In genomic region chr3:117103645-117104044, GRCh38 we compare ENCODE assay signal across 1 cellular context.
TF ChIP-seq lines count a peak whose summit lies in the region.

No MANE protein-coding gene starts in this region.

TF ChIP-seq in HepG2, 621 proteins besides CTCF, POLR2A, EP300 and RAD21 (continued from another document):
- TF ChIP-seq KLF15 (CRISPR knock-in tag; IDR thresholded peaks at IDR 0.05; ENCODE audit: borderline replicate concordance) (no peak), ZSCAN31 (CRISPR knock-in tag; IDR thresholded peaks at IDR 0.05; ENCODE audit: low read depth) (no peak), GABPB1 (CRISPR knock-in tag; IDR thresholded peaks at IDR 0.05) (no peak), NFYB (CRISPR knock-in tag; IDR thresholded peaks at IDR 0.05) (no peak), ZNF460 (CRISPR knock-in tag; IDR thresholded peaks at IDR 0.05; ENCODE audit: borderline replicate concordance) (no peak), TIGD3 (CRISPR knock-in tag; IDR thresholded peaks at IDR 0.05; ENCODE audit: borderline replicate concordance) (no peak), KMT2B (CRISPR knock-in tag; IDR thresholded peaks at IDR 0.05) (no peak), SPEN (CRISPR knock-in tag; IDR thresholded peaks at IDR 0.05; ENCODE audit: low read depth) (no peak), SNAPC2 (CRISPR knock-in tag; IDR thresholded peaks at IDR 0.05) (no peak)
- TF ChIP-seq, protein P1, sequence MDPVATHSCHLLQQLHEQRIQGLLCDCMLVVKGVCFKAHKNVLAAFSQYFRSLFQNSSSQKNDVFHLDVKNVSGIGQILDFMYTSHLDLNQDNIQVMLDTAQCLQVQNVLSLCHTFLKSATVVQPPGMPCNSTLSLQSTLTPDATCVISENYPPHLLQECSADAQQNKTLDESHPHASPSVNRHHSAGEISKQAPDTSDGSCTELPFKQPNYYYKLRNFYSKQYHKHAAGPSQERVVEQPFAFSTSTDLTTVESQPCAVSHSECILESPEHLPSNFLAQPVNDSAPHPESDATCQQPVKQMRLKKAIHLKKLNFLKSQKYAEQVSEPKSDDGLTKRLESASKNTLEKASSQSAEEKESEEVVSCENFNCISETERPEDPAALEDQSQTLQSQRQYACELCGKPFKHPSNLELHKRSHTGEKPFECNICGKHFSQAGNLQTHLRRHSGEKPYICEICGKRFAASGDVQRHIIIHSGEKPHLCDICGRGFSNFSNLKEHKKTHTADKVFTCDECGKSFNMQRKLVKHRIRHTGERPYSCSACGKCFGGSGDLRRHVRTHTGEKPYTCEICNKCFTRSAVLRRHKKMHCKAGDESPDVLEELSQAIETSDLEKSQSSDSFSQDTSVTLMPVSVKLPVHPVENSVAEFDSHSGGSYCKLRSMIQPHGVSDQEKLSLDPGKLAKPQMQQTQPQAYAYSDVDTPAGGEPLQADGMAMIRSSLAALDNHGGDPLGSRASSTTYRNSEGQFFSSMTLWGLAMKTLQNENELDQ (CRISPR knock-in tag; IDR thresholded peaks at IDR 0.05; ENCODE audit: borderline replicate concordance), result no peak
